8 cellular contexts compared by ENCODE assay signal in the genomic region with DNA sequence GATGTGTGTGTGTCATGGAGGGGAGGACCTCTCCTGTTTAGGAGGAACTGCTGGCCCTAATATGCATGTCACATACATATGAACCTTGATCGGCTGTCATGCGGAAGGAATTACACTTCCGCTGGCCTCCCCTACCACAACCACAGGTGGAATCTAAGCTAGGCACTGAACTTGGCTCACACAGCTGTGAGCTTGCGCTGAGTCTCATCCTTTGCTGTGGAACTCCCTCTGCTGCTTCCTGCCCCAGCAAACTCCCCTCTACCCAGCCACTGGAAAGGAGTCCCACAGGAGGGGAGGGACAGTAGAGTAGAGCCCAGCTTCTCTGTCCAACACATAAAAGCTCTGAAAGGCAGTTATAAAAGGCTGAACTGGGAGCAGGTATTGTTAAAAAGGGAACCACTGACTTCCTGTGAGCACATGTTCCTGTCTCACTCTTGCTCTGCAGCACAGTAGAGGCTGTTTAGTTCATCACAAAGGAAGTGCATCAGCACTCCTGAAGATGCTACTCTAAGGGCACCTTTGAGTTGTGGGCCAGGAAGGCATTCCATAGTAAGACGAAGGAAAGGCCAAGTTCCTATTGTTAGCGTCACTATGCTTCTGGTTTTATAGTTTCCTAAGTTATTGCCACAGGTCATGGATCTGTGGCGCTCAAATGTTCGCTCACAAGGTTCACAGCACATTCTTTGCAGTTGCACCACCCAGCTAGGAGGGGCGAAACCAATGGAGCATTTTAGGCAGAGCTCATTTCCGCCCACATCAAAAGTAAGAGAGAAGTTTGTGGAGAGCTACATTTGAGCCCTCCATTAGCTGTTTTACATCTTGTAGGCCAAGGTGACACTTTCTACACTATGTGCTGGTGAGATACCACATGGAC. TPM values are rescaled to one million over a fixed set of nuclear protein-coding genes. Genes with fewer than 3 reads are reported as not detected.
DNase-seq lines count a peak whose midpoint lies in the region; ATAC-seq and TF ChIP-seq lines count a peak whose summit lies in the region.

No MANE protein-coding gene starts in this region.

- CTCF ChIA-PET in CD8-positive, alpha-beta T cell (lab: Charles Lee), result interaction anchor here (0.6 to 7.2 kb wide), 21 partner anchors 10 to 96 kb away, joined by 3 to 84 read pairs (median 4); partner anchors contain the start of gene PTPRC

- H3K27me3 Mint-ChIP-seq in CD8-positive, alpha-beta T cell (ENCODE audit: low read depth), result no peaks in the 10 kb centered on the region
- peaks cover 3% of the 10 kb centered on the region for H3K27me3 Mint-ChIP-seq in nephron progenitor cell (ENCODE audit: low read depth, poor library complexity)

- no peaks in the 10 kb centered on the region for H3K9me3 Mint-ChIP-seq in CD8-positive, alpha-beta T cell
- no peaks in the 10 kb centered on the region for H3K9me3 Mint-ChIP-seq in nephron progenitor cell

- intact Hi-C loops in CD8-positive, alpha-beta T cell (cut with DNase I, micrococcal nuclease), result loop anchor here (1.0 to 10.0 kb wide), 7 partner anchors 8 to 846 kb away; partner anchors contain the start of gene DENND1B (in 1 of the 2)
- intact Hi-C loops in mucosa of descending colon (cut with DNase I, micrococcal nuclease), result no loop called here

- no peak for TF ChIP-seq CTCF in CD8-positive, alpha-beta T cell (IDR thresholded peaks at IDR 0.05)
- TF ChIP-seq CTCF in mucosa of descending colon (IDR thresholded peaks at IDR 0.05), result no peak
- no peak for TF ChIP-seq CTCF in nephron progenitor cell (IDR thresholded peaks at IDR 0.05)

- peak overlapping the region; percentile 68 for H3K27ac ChIP-seq in CD8-positive, alpha-beta T cell (ENCODE audit: low read depth, low read length)
- H3K27ac ChIP-seq in caudate nucleus (ENCODE audit: low read depth, low read length), result no peak overlapping the region

- peak overlapping the region; percentile 93 for H3K27ac Mint-ChIP-seq in CD8-positive, alpha-beta T cell
- no peak overlapping the region for H3K27ac Mint-ChIP-seq in nephron progenitor cell

- POLR2A ChIA-PET in CD8-positive, alpha-beta T cell (lab: Charles Lee), result interaction anchor here (0.6 to 6.8 kb wide), 30 partner anchors 9 to 125 kb away, joined by 3 to 105 read pairs (median 5); partner anchors contain the start of gene PTPRC

- H3K36me3 ChIP-seq in CD8-positive, alpha-beta T cell (ENCODE audit: insufficient read depth, low read length), result no peaks in the 10 kb centered on the region
- no peaks in the 10 kb centered on the region for H3K36me3 ChIP-seq in mucosa of descending colon (ENCODE audit: low read depth)

- H3K27me3 ChIP-seq in CD8-positive, alpha-beta T cell (ENCODE audit: insufficient read depth, low read length), result no peaks in the 10 kb centered on the region

- in situ Hi-C loops in KBM-7 (cut with MboI; ENCODE audit: low pct_unique_long_range_greater_than_20kb, low sequenced_read_pairs), result no loop called here

- H3K4me3 ChIP-seq in CD8-positive, alpha-beta T cell (ENCODE audit: low read depth, low read length), result peak overlapping the region; percentile 38
- H3K4me3 ChIP-seq in mucosa of descending colon, result no peak overlapping the region

- peaks cover under 1% of the 10 kb centered on the region for H3K36me3 Mint-ChIP-seq in CD8-positive, alpha-beta T cell
- H3K36me3 Mint-ChIP-seq in nephron progenitor cell (ENCODE audit: low read depth), result no peaks in the 10 kb centered on the region

- H3K9me3 ChIP-seq in CD8-positive, alpha-beta T cell (ENCODE audit: low read length), result no peaks in the 10 kb centered on the region
- no peaks in the 10 kb centered on the region for H3K9me3 ChIP-seq in mucosa of descending colon

- peaks cover 91% of the 10 kb centered on the region for H3K4me1 Mint-ChIP-seq in CD8-positive, alpha-beta T cell (ENCODE audit: low read depth)
- peaks cover 18% of the 10 kb centered on the region for H3K4me1 Mint-ChIP-seq in nephron progenitor cell

- peak; percentile 29 to 81 (median 55) for DNase-seq in CD8-positive, alpha-beta T cell
- DNase-seq in KBM-7 (peak; percentile 96), mucosa of descending colon (peak; percentile 35 to 64 (median 39)), nephron progenitor cell (no peak), caudate nucleus (lab: John Stamatoyannopoulos, UW) (no peak), cerebellum (ENCODE audit: low spot score) (no peak)
- peak; percentile 79 for DNase-seq in activated CD8-positive, alpha-beta memory T cell treated with anti-CD3 and anti-CD28 coated beads, Interleukin-2, amount 50 U/mL, for 48 hours

- peak; percentile 76 for ATAC-seq in CD8-positive, alpha-beta T cell
- ATAC-seq in GM21515 (IDR thresholded peaks at IDR 0.05; ENCODE audit: unreplicated experiment) (peak; percentile 73), mucosa of descending colon (peak; percentile 86)

- peaks cover 75% of the 10 kb centered on the region for H3K4me1 ChIP-seq in CD8-positive, alpha-beta T cell (ENCODE audit: insufficient read depth, low read length)
- H3K4me1 ChIP-seq in mucosa of descending colon (ENCODE audit: low read depth), result no peaks in the 10 kb centered on the region

- H3K4me3 Mint-ChIP-seq in CD8-positive, alpha-beta T cell, result peak overlapping the region; percentile 78
- H3K4me3 Mint-ChIP-seq in nephron progenitor cell, result no peak overlapping the region

RNA-seq across cellular contexts. Expression of gene PTPRC, which starts 17.7 kb away (rescaled TPM):
- 100 to 1,000 TPM; 603 to 634 TPM for total RNA-seq in CD8-positive, alpha-beta T cell
- total RNA-seq in mucosa of descending colon (10 to 100 TPM; 17.9 to 29.4 (median 18.0) TPM), cerebellum (4.4 TPM)

Comparison
In these comparisons a context has a peak if more than half of its experiments do, and no peak if none do; other contexts are left out.
1. DNase-seq: peak in CD8-positive, alpha-beta T cell (7 of 7), KBM-7 (single experiment), activated CD8-positive, alpha-beta memory T cell treated with anti-CD3 and anti-CD28 coated beads, Interleukin-2, amount 50 U/mL, for 48 hours (single experiment) and mucosa of descending colon (3 of 3); none in nephron progenitor cell (single experiment), caudate nucleus (0 of 61) and cerebellum (single experiment).
2. RNA of gene PTPRC, which starts 17.7 kb away (total RNA-seq): 603 to 634 TPM in CD8-positive, alpha-beta T cell; 17.9 to 29.4 TPM in mucosa of descending colon and 4.4 TPM in cerebellum (single experiment); every median in the first group is over 10 times any median in the second.
3. intact Hi-C loops: an anchor here in CD8-positive, alpha-beta T cell (1.0 to 10.0 kb wide); none called in mucosa of descending colon.
4. Peak in every context shown above with its lines, with median percentiles within 50 percentile points of each other: ATAC-seq.